8 cellular contexts compared by ENCODE assay signal in genomic region chr11:72239296-72239848, GRCh38. TPM values are rescaled to one million over a fixed set of nuclear protein-coding genes. Genes with fewer than 3 reads are reported as not detected.
DNase-seq lines count a peak whose midpoint lies in the region; ATAC-seq, FAIRE-seq and TF ChIP-seq lines count a peak whose summit lies in the region.

No MANE protein-coding gene starts in this region.

- in situ Hi-C loops in K562 (cut with MboI), result no loop called here

- no peak for TF ChIP-seq EP300 in K562 (IDR thresholded peaks at IDR 0.05; ENCODE audit: low read length)

- CTCF ChIA-PET in K562 (lab: Yijun Ruan, JAX; ENCODE audit: low intra/inter-chr PET ratio), result interaction anchor here (1.1 kb wide), 1 partner anchor 214 kb away, joined by 3 read pairs; no protein-coding TSS in a partner anchor

- intact Hi-C loops in K562 (cut with micrococcal nuclease), result loop anchor here (5.0 kb wide), 2 partner anchors 57 to 193 kb away; partner anchors contain the start of gene CLPB

- BruUV-seq in K562 (replicated peaks; lab: Mats Ljungman, UMichigan), result no TSS peak

- ATAC-seq in K562, result no peak; the same call in 2 of the 3 replicates
- no peak for ATAC-seq in GM18502 (IDR thresholded peaks at IDR 0.05; ENCODE audit: poor library complexity, unreplicated experiment)

- TF ChIP-seq POLR2A in K562 (conservative IDR thresholded peaks at IDR 0.05), result peak; percentile 59

- DNase-seq in ELR (ENCODE audit: low read depth) (peak; percentile 72), NCI-H1092 (lab: John Stamatoyannopoulos, UW) (peak; percentile 33), K562 (ENCODE audit: extremely low read depth in 1 of 4, low spot score in 3 of 4) (no peak), left kidney (ENCODE audit: low read depth, low spot score) (peak; percentile 68), NCI-H526 treated with DMSO at 0.1 percent for 48 hours (lab: John Stamatoyannopoulos, UW) (no peak), NCI-H524 (lab: John Stamatoyannopoulos, UW) (no peak)

- no peaks in the 10 kb centered on the region for H3K79me2 ChIP-seq in K562 (ENCODE audit: control insufficient read depth, insufficient read depth, low read length)

- POLR2A ChIA-PET in K562 (lab: Yijun Ruan, JAX), result interaction anchor here (0.6 kb wide), 2 partner anchors 9 to 50 kb away, joined by 3 to 4 read pairs; no protein-coding TSS in a partner anchor

- H3K9ac ChIP-seq in K562 (ENCODE audit: insufficient read depth in 1 of 2, low read depth in 2 of 2, low read length in 2 of 2), result no peak overlapping the region

- H3K4me3 ChIP-seq in K562 (no peak overlapping the region), thymus (ENCODE audit: low read length) (peak overlapping the region; percentile 6)

- H4K20me1 ChIP-seq in K562 (replicated peaks; ENCODE audit: control insufficient read depth, insufficient read depth, low read length), result no peaks in the 10 kb centered on the region

- H3K4me1 ChIP-seq in K562 (replicated peaks in 1 of 2; ENCODE audit: control insufficient read depth in 2 of 2, insufficient read depth in 2 of 2, low read length in 2 of 2), result peaks cover 0 to 31% of the 10 kb centered on the region in 2 experiments; a peak in 2 of 5 replicates
- H3K4me1 ChIP-seq in thymus (ENCODE audit: control insufficient read depth, insufficient read depth, low read length), result no peaks in the 10 kb centered on the region

- peaks cover 2% of the 10 kb centered on the region in 2 experiments; a peak in 3 of 5 replicates for H3K27me3 ChIP-seq in K562 (ENCODE audit: control insufficient read depth in 2 of 2, insufficient read depth in 2 of 2, low read length in 2 of 2)
- H3K27me3 ChIP-seq in thymus (ENCODE audit: control insufficient read depth, insufficient read depth), result peaks cover 55% of the 10 kb centered on the region

- H3K36me3 ChIP-seq in K562 (ENCODE audit: control insufficient read depth, insufficient read depth, low read length) (peaks cover 43% of the 10 kb centered on the region), thymus (ENCODE audit: control insufficient read depth, insufficient read depth) (peaks cover 33% of the 10 kb centered on the region)

- no peaks in the 10 kb centered on the region for H3K9me1 ChIP-seq in K562 (ENCODE audit: control insufficient read depth, insufficient read depth, low read length)

- no peak for FAIRE-seq in K562 (lab: Jason Lieb, UNC)

- 65% methylated on average over 13 of the region's 27 CpGs for WGBS in K562 (ENCODE audit: insufficient coverage, low coverage, missing lambda C conversion rate)
- 15% methylated on average over 27 of the region's 27 CpGs for WGBS in thymus

- H2AFZ ChIP-seq in K562 (ENCODE audit: low read depth, low read length), result no peak overlapping the region

- H3K9me3 ChIP-seq in K562 (replicated peaks; ENCODE audit: control insufficient read depth, insufficient read depth, low read depth, low read length) (no peaks in the 10 kb centered on the region), thymus (ENCODE audit: control insufficient read depth) (peaks cover 7% of the 10 kb centered on the region)

- no peak for TF ChIP-seq RAD21 in K562 (CRISPR knock-in tag; conservative IDR thresholded peaks at IDR 0.05 in 1 of 2, IDR thresholded peaks at IDR 0.05 in 1 of 2)

- TF ChIP-seq CTCF in K562 (IDR thresholded peaks at IDR 0.05 in 2 of 3, conservative IDR thresholded peaks at IDR 0.05 in 1 of 3; ENCODE audit: insufficient read depth in 2 of 3, low read depth in 1 of 3, low read length in 3 of 3), result no peak

- no peak overlapping the region for H3K4me2 ChIP-seq in K562 (ENCODE audit: insufficient read depth, low read length)

- no peak overlapping the region for H3K27ac ChIP-seq in K562 (ENCODE audit: extremely low read depth, low read depth, low read length)
- no peak overlapping the region for H3K27ac ChIP-seq in thymus (ENCODE audit: low read depth)

RNA-seq across cellular contexts. Expression of gene PHOX2A, which starts 4.6 kb away (rescaled TPM):
- total RNA-seq in K562 (2011; cell fraction: chromatin; rRNA removed; ENCODE audit: low replicate concordance), result not detected in 2 replicates
- total RNA-seq in K562 (2011; cell fraction: nucleolus; rRNA removed), result not detected in 2 replicates
- not detected in 2 replicates for total RNA-seq in K562 (2011; cell fraction: nucleoplasm; rRNA removed)
- total RNA-seq in K562 (2014; rRNA removed), result not detected in 2 replicates
- not detected in 2 replicates for total RNA-seq in K562 (2014; rRNA removed; fragmentation: Illumina TruSeq; extraction: Trizol)
- total RNA-seq in K562 (2015; rRNA removed; fragmentation: Illumina TruSeq; extraction: Trizol), result not detected in 2 replicates
- not detected in 2 replicates for total RNA-seq in K562 (2021)
- polyA plus RNA-seq in K562 (2011; rRNA removed), result not detected in 2 replicates
- not detected in 2 replicates for polyA plus RNA-seq in K562 (2011; cell fraction: cytosol; rRNA removed)
- polyA plus RNA-seq in K562 (2011; cell fraction: nucleus; rRNA removed), result not detected in 2 replicates
- polyA plus RNA-seq in K562 (2012), result not detected in 2 replicates
- not detected in 2 replicates for polyA plus RNA-seq in K562 (2014; fragmentation: Illumina TruSeq; extraction: Trizol)
- polyA plus RNA-seq in K562 (2014; fragmentation: Nextera tagmentation; extraction: Ambion mirVana), result not detected
- polyA plus RNA-seq in K562 (2014; rRNA removed), result not detected in 2 replicates
- not detected in 2 replicates for polyA minus RNA-seq in K562 (2011; rRNA and poly(A)+ RNA removed)
- not detected in 2 replicates for polyA minus RNA-seq in K562 (2011; cell fraction: cytosol; rRNA and poly(A)+ RNA removed)
- not detected in 2 replicates for polyA minus RNA-seq in K562 (2011; cell fraction: nucleus; rRNA and poly(A)+ RNA removed)
- 0.11 TPM for polyA plus RNA-seq in thymus

RNA-seq across cellular contexts. Expression of gene INPPL1, which starts 14.8 kb away (rescaled TPM):
- total RNA-seq in K562 (2011; cell fraction: chromatin; rRNA removed; ENCODE audit: low replicate concordance), result 549 and 1,360 TPM in 2 replicates
- total RNA-seq in K562 (2011; cell fraction: nucleolus; rRNA removed), result 683 and 737 TPM in 2 replicates
- 497 TPM in 2 replicates for total RNA-seq in K562 (2011; cell fraction: nucleoplasm; rRNA removed)
- total RNA-seq in K562 (2014; rRNA removed) (61.6 and 94.9 TPM in 2 replicates), K562 (2014; rRNA removed; fragmentation: Illumina TruSeq; extraction: Trizol) (36.2 and 37.8 TPM in 2 replicates), K562 (2015; rRNA removed; fragmentation: Illumina TruSeq; extraction: Trizol) (51.1 and 52.7 TPM in 2 replicates), K562 (2021) (135 and 137 TPM in 2 replicates)
- polyA plus RNA-seq in K562 (2011; rRNA removed) (75.9 and 141 TPM in 2 replicates), K562 (2014; fragmentation: Illumina TruSeq; extraction: Trizol) (83.2 and 84.0 TPM in 2 replicates), K562 (2014; fragmentation: Nextera tagmentation; extraction: Ambion mirVana) (under 1 TPM; 0.55 to 0.81 TPM), K562 (2014; rRNA removed) (94.8 and 118 TPM in 2 replicates), thymus (58.3 TPM)
- 53.0 and 79.7 TPM in 2 replicates for polyA plus RNA-seq in K562 (2011; cell fraction: cytosol; rRNA removed)
- 1,064 and 1,073 TPM in 2 replicates for polyA plus RNA-seq in K562 (2011; cell fraction: nucleus; rRNA removed)
- 92.0 and 111 TPM in 2 replicates for polyA plus RNA-seq in K562 (2012)
- polyA minus RNA-seq in K562 (2011; rRNA and poly(A)+ RNA removed), result 61.2 and 72.8 TPM in 2 replicates
- polyA minus RNA-seq in K562 (2011; cell fraction: cytosol; rRNA and poly(A)+ RNA removed), result 85.6 and 95.4 TPM in 2 replicates
- polyA minus RNA-seq in K562 (2011; cell fraction: nucleus; rRNA and poly(A)+ RNA removed), result 195 and 256 TPM in 2 replicates

RNA-seq across cellular contexts. Expression of gene FOLR2, which starts 22.8 kb away (rescaled TPM):
- not detected in 2 replicates for total RNA-seq in K562 (2011; cell fraction: chromatin; rRNA removed; ENCODE audit: low replicate concordance)
- not detected in 2 replicates for total RNA-seq in K562 (2011; cell fraction: nucleolus; rRNA removed)
- not detected in 2 replicates for total RNA-seq in K562 (2011; cell fraction: nucleoplasm; rRNA removed)
- total RNA-seq in K562 (2014; rRNA removed), result not detected in 2 replicates
- total RNA-seq in K562 (2014; rRNA removed; fragmentation: Illumina TruSeq; extraction: Trizol), result not detected in 2 replicates
- not detected in 2 replicates for total RNA-seq in K562 (2015; rRNA removed; fragmentation: Illumina TruSeq; extraction: Trizol)
- 0.20 TPM in 1 of 2 replicates, not detected in the other for total RNA-seq in K562 (2021)
- polyA plus RNA-seq in K562 (2011; rRNA removed), result not detected in 2 replicates
- polyA plus RNA-seq in K562 (2011; cell fraction: cytosol; rRNA removed), result 0.57 TPM in 1 of 2 replicates, not detected in the other
- not detected in 2 replicates for polyA plus RNA-seq in K562 (2011; cell fraction: nucleus; rRNA removed)
- 0.14 TPM in 1 of 2 replicates, not detected in the other for polyA plus RNA-seq in K562 (2012)
- 0.28 TPM in 1 of 2 replicates, not detected in the other for polyA plus RNA-seq in K562 (2014; fragmentation: Illumina TruSeq; extraction: Trizol)
- polyA plus RNA-seq in K562 (2014; fragmentation: Nextera tagmentation; extraction: Ambion mirVana), result under 1 TPM in 1 of 2 experiments, not detected in 1; 0.27 TPM
- polyA plus RNA-seq in K562 (2014; rRNA removed), result not detected in 2 replicates
- not detected in 2 replicates for polyA minus RNA-seq in K562 (2011; rRNA and poly(A)+ RNA removed)
- polyA minus RNA-seq in K562 (2011; cell fraction: cytosol; rRNA and poly(A)+ RNA removed), result not detected in 2 replicates
- polyA minus RNA-seq in K562 (2011; cell fraction: nucleus; rRNA and poly(A)+ RNA removed), result not detected in 2 replicates
- 32.7 TPM for polyA plus RNA-seq in thymus

RNA-seq across cellular contexts. Expression of gene FOLR1, which starts 47.4 kb away (rescaled TPM):
- total RNA-seq in K562 (2011; cell fraction: chromatin; rRNA removed; ENCODE audit: low replicate concordance), result 0.46 and 2.7 TPM in 2 replicates
- 2.5 and 3.3 TPM in 2 replicates for total RNA-seq in K562 (2011; cell fraction: nucleolus; rRNA removed)
- total RNA-seq in K562 (2011; cell fraction: nucleoplasm; rRNA removed), result 1.8 and 2.9 TPM in 2 replicates
- total RNA-seq in K562 (2014; rRNA removed), result 0.68 and 0.90 TPM in 2 replicates
- total RNA-seq in K562 (2014; rRNA removed; fragmentation: Illumina TruSeq; extraction: Trizol), result 0.19 and 0.22 TPM in 2 replicates
- 0.58 and 0.75 TPM in 2 replicates for total RNA-seq in K562 (2015; rRNA removed; fragmentation: Illumina TruSeq; extraction: Trizol)
- total RNA-seq in K562 (2021), result 0.49 and 0.92 TPM in 2 replicates
- 1.2 and 2.3 TPM in 2 replicates for polyA plus RNA-seq in K562 (2011; rRNA removed)
- polyA plus RNA-seq in K562 (2011; cell fraction: cytosol; rRNA removed), result 2.0 and 3.9 TPM in 2 replicates
- polyA plus RNA-seq in K562 (2011; cell fraction: nucleus; rRNA removed), result 0.77 and 1.7 TPM in 2 replicates
- polyA plus RNA-seq in K562 (2012), result 1.8 and 7.5 TPM in 2 replicates
- polyA plus RNA-seq in K562 (2014; fragmentation: Illumina TruSeq; extraction: Trizol), result 0.96 and 1.7 TPM in 2 replicates
- polyA plus RNA-seq in K562 (2014; fragmentation: Nextera tagmentation; extraction: Ambion mirVana), result 1 to 10 TPM; 1.0 to 1.7 TPM
- polyA plus RNA-seq in K562 (2014; rRNA removed), result 1.8 TPM in 2 replicates
- polyA minus RNA-seq in K562 (2011; rRNA and poly(A)+ RNA removed), result 1.5 TPM in 1 of 2 replicates, not detected in the other
- 2.3 and 4.2 TPM in 2 replicates for polyA minus RNA-seq in K562 (2011; cell fraction: cytosol; rRNA and poly(A)+ RNA removed)
- polyA minus RNA-seq in K562 (2011; cell fraction: nucleus; rRNA and poly(A)+ RNA removed), result 1.2 and 1.4 TPM in 2 replicates
- 0.98 TPM for polyA plus RNA-seq in thymus

Comparison
In these comparisons a context has a peak if more than half of its experiments do, and no peak if none do; other contexts are left out.
1. DNase-seq: peak in ELR (single experiment), NCI-H1092 (single experiment) and left kidney (single experiment); none in K562 (0 of 4), NCI-H526 treated with DMSO at 0.1 percent for 48 hours (single experiment) and NCI-H524 (0 of 2).
2. RNA of gene FOLR2, which starts 22.8 kb away (polyA plus RNA-seq): 32.7 TPM in thymus (single experiment); 0.14 to 0.57 TPM in K562; every median in the first group is over 10 times any median in the second.